Comparison of ENCODE assay signal across 8 cellular contexts in genomic region chr12:40105515-40106201, GRCh38. TPM values are rescaled to one million over a fixed set of nuclear protein-coding genes. Genes with fewer than 3 reads are reported as not detected.
A peak's percentile ranks its signal among the peaks of the same experiment; 100 is the strongest.
DNase-seq lines count a peak whose midpoint lies in the region; ATAC-seq and TF ChIP-seq lines count a peak whose summit lies in the region.

Gene SLC2A13 (minus strand): TSS chr12:40106081. CDS start chr12:40105808, 273 bp downstream.

- H3K9me3 Mint-ChIP-seq in activated CD4-positive, alpha-beta T cell treated with anti-CD3 and anti-CD28 coated beads for 36 hours (ENCODE audit: low read depth), result no peaks in the 10 kb centered on the region

- H3K4me1 Mint-ChIP-seq in activated CD4-positive, alpha-beta T cell treated with anti-CD3 and anti-CD28 coated beads for 36 hours, result peaks cover 40% of the 10 kb centered on the region

- no peaks in the 10 kb centered on the region for H3K36me3 Mint-ChIP-seq in activated CD4-positive, alpha-beta T cell treated with anti-CD3 and anti-CD28 coated beads for 36 hours (ENCODE audit: low read depth)

- H3K27ac ChIP-seq in A673 (ENCODE audit: low read depth, low read length, poor library complexity, severe bottlenecking) (peak within 1 kb of the TSS; percentile 70), cingulate gyrus (ENCODE audit: low read depth, low read length) (peak within 1 kb of the TSS; percentile 54)

- intact Hi-C loops in A673 (cut with micrococcal nuclease; ENCODE audit: unreplicated experiment), result loop anchor here (2.0 to 5.0 kb wide), 2 partner anchors 298 to 519 kb away; no protein-coding TSS in a partner anchor
- intact Hi-C loops in activated CD4-positive, alpha-beta T cell treated with anti-CD3 and anti-CD28 coated beads for 36 hours (cut with DNase I, micrococcal nuclease), result loop anchor here (2.0 to 10.0 kb wide), 7 partner anchors 483 to 1791 kb away; partner anchors contain the start of genes KIF21A (in 2 of the 2), ALG10B (in 1 of the 2) and CPNE8 (in 1 of the 2)

- peak within 1 kb of the TSS; percentile 25 for H3K27ac Mint-ChIP-seq in activated CD4-positive, alpha-beta T cell treated with anti-CD3 and anti-CD28 coated beads for 36 hours

- CTCF ChIA-PET in A673 (lab: Charles Lee), result interaction anchor here (2.0 kb wide), 1 partner anchor 94 kb away, joined by 7 read pairs; no protein-coding TSS in a partner anchor
- CTCF ChIA-PET in activated CD4-positive, alpha-beta T cell treated with anti-CD3 and anti-CD28 coated beads for 36 hours (lab: Charles Lee), result interaction anchor here (0.7 to 5.3 kb wide), 4 partner anchors 12 to 95 kb away, joined by 4 to 51 read pairs (median 21); no protein-coding TSS in a partner anchor

- POLR2A ChIA-PET in A673 (lab: Charles Lee; ENCODE audit: low non-redundant PET), result no interaction called here
- POLR2A ChIA-PET in activated CD4-positive, alpha-beta T cell treated with anti-CD3 and anti-CD28 coated beads for 36 hours (lab: Charles Lee), result no interaction called here

- ATAC-seq in GM18519 (IDR thresholded peaks at IDR 0.05; ENCODE audit: low FRiP score, unreplicated experiment) (peak; percentile 72), HG03025 (IDR thresholded peaks at IDR 0.05; ENCODE audit: low FRiP score, unreplicated experiment) (peak; percentile 82), left lobe of liver (peak; percentile 95)
- peak; percentile 83 for ATAC-seq in activated CD4-positive, alpha-beta T cell treated with anti-CD3 and anti-CD28 coated beads for 36 hours

- peak within 1 kb of the TSS; percentile 72 for H3K4me3 Mint-ChIP-seq in activated CD4-positive, alpha-beta T cell treated with anti-CD3 and anti-CD28 coated beads for 36 hours

- H3K27me3 ChIP-seq in A673 (replicated peaks; ENCODE audit: insufficient read depth, low read depth, low read length, poor library complexity), result no peaks in the 10 kb centered on the region

- H3K36me3 ChIP-seq in A673 (ENCODE audit: insufficient read depth, low read length, poor library complexity, severe bottlenecking), result no peaks in the 10 kb centered on the region

- H3K27me3 Mint-ChIP-seq in activated CD4-positive, alpha-beta T cell treated with anti-CD3 and anti-CD28 coated beads for 36 hours, result peaks cover 21% of the 10 kb centered on the region

- no peaks in the 10 kb centered on the region for H3K9me3 ChIP-seq in A673 (ENCODE audit: low read depth, low read length, poor library complexity, severe bottlenecking)

- H3K4me3 ChIP-seq in A673 (ENCODE audit: low read depth, low read length, poor library complexity, severe bottlenecking), result peak within 1 kb of the TSS; percentile 89

- no TSS peak for BruUV-seq in A673 (replicated peaks; lab: Mats Ljungman, UMichigan)

- DNase-seq in A673 (ENCODE audit: low spot score), result peak; percentile 81
- peak; percentile 25 for DNase-seq in NCI-H2227 treated with DMSO at 0.1 percent for 48 hours (lab: John Stamatoyannopoulos, UW)
- DNase-seq in activated CD4-positive, alpha-beta T cell treated with anti-CD3 and anti-CD28 coated beads for 36 hours, result peak; percentile 83
- DNase-seq in left lobe of liver (ENCODE audit: low spot score), result peak; percentile 88
- peak; percentile 73 to 76 for DNase-seq in stimulated activated CD4-positive, alpha-beta T cell treated with anti-CD3 and anti-CD28 coated beads, Interleukin-2, amount 100 ng/mL, for 24 hours

- TF ChIP-seq CTCF in A673 (conservative IDR thresholded peaks at IDR 0.05; ENCODE audit: low read depth, low read length), result no peak

- peaks cover 13% of the 10 kb centered on the region for H3K4me1 ChIP-seq in A673 (ENCODE audit: insufficient read depth, low read length, poor library complexity, severe bottlenecking)

RNA-seq across cellular contexts. Expression of gene SLC2A13, which starts in this region (rescaled TPM):
- total RNA-seq in A673 (2021) (8.7 and 9.1 TPM in 2 replicates), left lobe of liver (5.7 TPM)
- 1 to 10 TPM; 2.3 to 3.9 TPM for total RNA-seq in activated CD4-positive, alpha-beta T cell treated with anti-CD3 and anti-CD28 coated beads for 36 hours

Comparison
In these comparisons a context has a peak if more than half of its experiments do, and no peak if none do; other contexts are left out.
1. Peak in every context shown above with its lines: DNase-seq, ATAC-seq, H3K4me3 ChIP-seq and H3K27ac ChIP-seq.
2. DNase-seq: peak in every context shown above with its lines; median percentile 88 in left lobe of liver; 83 in activated CD4-positive, alpha-beta T cell treated with anti-CD3 and anti-CD28 coated beads for 36 hours; 81 in A673; 74 in stimulated activated CD4-positive, alpha-beta T cell treated with anti-CD3 and anti-CD28 coated beads, Interleukin-2, amount 100 ng/mL, for 24 hours; 25 in NCI-H2227 treated with DMSO at 0.1 percent for 48 hours.